ENCODE assay signal across 22 cellular contexts in genomic region chr21:42536601-42537000, GRCh38. TPM values are rescaled to one million over a fixed set of nuclear protein-coding genes. Genes with fewer than 3 reads are reported as not detected.
"Had no signal": no experiment of that assay in that cellular context is flagged by ENCODE, and none has a peak within 500 bp of the region (broad histone marks: within the 10 kb centered on the region; RNA-seq: fewer than 3 reads in every experiment).

No MANE protein-coding gene starts in this region.

- H3K36me3 ChIP-seq: neural progenitor cell, ovary had no signal

- H3K4me1 ChIP-seq: neural progenitor cell, testis had no signal

- H3K4me3 Mint-ChIP-seq: activated CD4-positive, alpha-beta T cell treated with anti-CD3 and anti-CD28 coated beads, Interleukin-2, amount 10 ng/mL, durations not matched to agents 24 days and 14 days; activated CD8-positive, alpha-beta T cell treated with anti-CD3 and anti-CD28 coated beads, Interleukin-2, amount 10 ng/mL, durations not matched to agents 7 days and 5 days; activated naive CD4-positive, alpha-beta T cell treated with anti-CD3 and anti-CD28 coated beads for 36 hours; mesothelial cell of epicardium; neural progenitor cell; stimulated activated naive CD8-positive, alpha-beta T cell treated with anti-CD3 and anti-CD28 coated beads, Interleukin-15, amount 100 ng/mL, for 72 hours had no signal

- H3K4me1 Mint-ChIP-seq: mesothelial cell of epicardium had no signal

- H2AFZ ChIP-seq: neural progenitor cell had no signal

- FAIRE-seq: astrocyte, frontal cortex had no signal

- H3K9me3 ChIP-seq: heart right ventricle, lower lobe of right lung, ovary, testis, upper lobe of right lung had no signal

- H3K9ac ChIP-seq: neural progenitor cell had no signal

- H3K9me3 Mint-ChIP-seq: activated CD4-positive, alpha-beta T cell treated with anti-CD3 and anti-CD28 coated beads, Interleukin-2, amount 10 ng/mL, durations not matched to agents 24 days and 14 days; activated naive CD4-positive, alpha-beta T cell treated with anti-CD3 and anti-CD28 coated beads for 36 hours; mesothelial cell of epicardium; neural progenitor cell; stimulated activated naive CD8-positive, alpha-beta T cell treated with anti-CD3 and anti-CD28 coated beads, Interleukin-15, amount 100 ng/mL, for 72 hours had no signal

- H3K27me3 ChIP-seq: heart right ventricle, neural progenitor cell, ovary, testis, upper lobe of right lung had no signal

- H3K27ac Mint-ChIP-seq: activated CD4-positive, alpha-beta T cell treated with anti-CD3 and anti-CD28 coated beads, Interleukin-2, amount 10 ng/mL, durations not matched to agents 24 days and 14 days; activated CD8-positive, alpha-beta T cell treated with anti-CD3 and anti-CD28 coated beads, Interleukin-2, amount 10 ng/mL, durations not matched to agents 7 days and 5 days; activated naive CD4-positive, alpha-beta T cell treated with anti-CD3 and anti-CD28 coated beads for 36 hours; mesothelial cell of epicardium; stimulated activated naive CD8-positive, alpha-beta T cell treated with anti-CD3 and anti-CD28 coated beads, Interleukin-15, amount 100 ng/mL, for 72 hours had no signal

- ATAC-seq: heart right ventricle, left colon, lower lobe of right lung, upper lobe of right lung had no signal

- H3K27me3 Mint-ChIP-seq: activated CD4-positive, alpha-beta T cell treated with anti-CD3 and anti-CD28 coated beads, Interleukin-2, amount 10 ng/mL, durations not matched to agents 24 days and 14 days; stimulated activated naive CD8-positive, alpha-beta T cell treated with anti-CD3 and anti-CD28 coated beads, Interleukin-15, amount 100 ng/mL, for 72 hours had no signal

- H3K4me3 ChIP-seq: heart right ventricle, lower lobe of right lung, neural progenitor cell, ovary, testis, upper lobe of right lung had no signal

- H3K27ac ChIP-seq: epithelial cell of prostate, heart right ventricle, lower lobe of right lung, neural progenitor cell, ovary, testis, upper lobe of right lung had no signal

- DNase-seq: activated CD4-positive, CD25-positive, alpha-beta regulatory T cell; activated CD8-positive, alpha-beta memory T cell treated with anti-CD3 and anti-CD28 coated beads, Interleukin-2, amount 50 U/mL, for 4 hours; heart right ventricle; lower lobe of right lung; ovary; stimulated activated CD4-positive, alpha-beta T cell treated with anti-CD3 and anti-CD28 coated beads, Interleukin-15, amount 100 ng/mL, for 24 hours; stimulated activated CD4-positive, alpha-beta T cell treated with anti-CD3 and anti-CD28 coated beads, Interleukin-4, amount 100 ng/mL, for 24 hours; T-helper 2 cell; testis had no signal

- H3K36me3 Mint-ChIP-seq: neural progenitor cell had no signal

- H3K4me2 ChIP-seq: neural progenitor cell had no signal

RNA-seq across cellular contexts. Expression of gene RSPH1, which starts 40.6 kb away (rescaled TPM):
- total RNA-seq: activated CD4-positive, alpha-beta T cell treated with anti-CD3 and anti-CD28 coated beads, Interleukin-2, amount 10 ng/mL, durations not matched to agents 24 days and 14 days; activated CD8-positive, alpha-beta T cell treated with anti-CD3 and anti-CD28 coated beads, Interleukin-2, amount 10 ng/mL, durations not matched to agents 7 days and 5 days; dermis microvascular lymphatic vessel endothelial cell; skeletal muscle tissue had no signal
